ENCODE assay signal across 1 cellular context in the genomic region with DNA sequence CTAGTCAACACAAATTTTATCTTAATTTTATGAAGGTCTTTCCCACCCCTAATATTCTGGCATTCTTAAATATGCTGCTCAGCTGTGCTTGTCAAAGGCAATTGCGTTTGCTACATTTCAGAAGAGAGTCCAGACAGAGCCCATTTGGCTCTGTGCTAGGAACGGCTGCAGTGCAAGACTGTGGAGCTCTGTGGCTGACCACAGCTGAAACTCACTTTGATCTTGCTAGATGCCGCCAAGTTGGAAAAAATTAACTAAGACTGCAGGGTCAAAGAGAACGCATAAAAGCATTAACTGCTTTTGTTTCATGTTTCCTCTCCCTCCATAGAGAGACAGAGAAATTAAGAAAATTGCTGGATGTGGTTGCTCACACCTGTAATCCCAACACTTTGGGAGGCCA.
TF ChIP-seq lines count a peak whose summit lies in the region.

No MANE protein-coding gene starts in this region.

TF ChIP-seq in HepG2, 621 proteins besides CTCF, POLR2A, EP300 and RAD21 (continues in another document):
- TF ChIP-seq ZNF292 (CRISPR knock-in tag; IDR thresholded peaks at IDR 0.05; ENCODE audit: borderline replicate concordance, low read depth) (0 out of 2 replicates have a peak, but pooled peaks have one; percentile 38), ERF (CRISPR knock-in tag; IDR thresholded peaks at IDR 0.05) (no peak), IRX3 (CRISPR knock-in tag; IDR thresholded peaks at IDR 0.05; ENCODE audit: borderline replicate concordance, low read depth) (no peak), PAF1 (CRISPR knock-in tag; IDR thresholded peaks at IDR 0.05) (no peak), HNF4A (CRISPR knock-in tag; IDR thresholded peaks at IDR 0.05) (peak; percentile 30; the same call in 1 of the 2 replicates), TCF7 (IDR thresholded peaks at IDR 0.05; ENCODE audit: low read depth) (peak; percentile 90), ZNF878 (CRISPR knock-in tag; IDR thresholded peaks at IDR 0.05) (0 out of 2 replicates have a peak, but pooled peaks have one; percentile 9), ZNF331 (CRISPR knock-in tag; IDR thresholded peaks at IDR 0.05) (0 out of 2 replicates have a peak, but pooled peaks have one; percentile 32), NCOA2 (CRISPR knock-in tag; IDR thresholded peaks at IDR 0.05) (peak; percentile 36)
- TF ChIP-seq, protein P1, sequence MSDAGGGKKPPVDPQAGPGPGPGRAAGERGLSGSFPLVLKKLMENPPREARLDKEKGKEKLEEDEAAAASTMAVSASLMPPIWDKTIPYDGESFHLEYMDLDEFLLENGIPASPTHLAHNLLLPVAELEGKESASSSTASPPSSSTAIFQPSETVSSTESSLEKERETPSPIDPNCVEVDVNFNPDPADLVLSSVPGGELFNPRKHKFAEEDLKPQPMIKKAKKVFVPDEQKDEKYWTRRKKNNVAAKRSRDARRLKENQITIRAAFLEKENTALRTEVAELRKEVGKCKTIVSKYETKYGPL (CRISPR knock-in tag; IDR thresholded peaks at IDR 0.05) = no peak
- TF ChIP-seq, protein P2, sequence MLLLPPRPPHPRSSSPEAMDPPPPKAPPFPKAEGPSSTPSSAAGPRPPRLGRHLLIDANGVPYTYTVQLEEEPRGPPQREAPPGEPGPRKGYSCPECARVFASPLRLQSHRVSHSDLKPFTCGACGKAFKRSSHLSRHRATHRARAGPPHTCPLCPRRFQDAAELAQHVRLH (CRISPR knock-in tag; IDR thresholded peaks at IDR 0.05; ENCODE audit: borderline replicate concordance, low read depth) = no peak
- TF ChIP-seq, protein P3, sequence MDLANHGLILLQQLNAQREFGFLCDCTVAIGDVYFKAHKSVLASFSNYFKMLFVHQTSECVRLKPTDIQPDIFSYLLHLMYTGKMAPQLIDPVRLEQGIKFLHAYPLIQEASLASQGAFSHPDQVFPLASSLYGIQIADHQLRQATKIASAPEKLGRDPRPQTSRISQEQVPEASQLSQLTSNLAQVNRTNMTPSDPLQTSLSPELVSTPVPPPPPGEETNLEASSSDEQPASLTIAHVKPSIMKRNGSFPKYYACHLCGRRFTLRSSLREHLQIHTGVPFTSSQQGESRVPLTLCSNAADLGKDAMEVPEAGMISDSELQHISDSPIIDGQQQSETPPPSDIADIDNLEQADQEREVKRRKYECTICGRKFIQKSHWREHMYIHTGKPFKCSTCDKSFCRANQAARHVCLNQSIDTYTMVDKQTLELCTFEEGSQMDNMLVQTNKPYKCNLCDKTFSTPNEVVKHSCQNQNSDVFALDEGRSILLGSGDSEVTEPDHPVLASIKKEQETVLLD (CRISPR knock-in tag; IDR thresholded peaks at IDR 0.05; ENCODE audit: low read depth) = no peak
- TF ChIP-seq, protein P4, sequence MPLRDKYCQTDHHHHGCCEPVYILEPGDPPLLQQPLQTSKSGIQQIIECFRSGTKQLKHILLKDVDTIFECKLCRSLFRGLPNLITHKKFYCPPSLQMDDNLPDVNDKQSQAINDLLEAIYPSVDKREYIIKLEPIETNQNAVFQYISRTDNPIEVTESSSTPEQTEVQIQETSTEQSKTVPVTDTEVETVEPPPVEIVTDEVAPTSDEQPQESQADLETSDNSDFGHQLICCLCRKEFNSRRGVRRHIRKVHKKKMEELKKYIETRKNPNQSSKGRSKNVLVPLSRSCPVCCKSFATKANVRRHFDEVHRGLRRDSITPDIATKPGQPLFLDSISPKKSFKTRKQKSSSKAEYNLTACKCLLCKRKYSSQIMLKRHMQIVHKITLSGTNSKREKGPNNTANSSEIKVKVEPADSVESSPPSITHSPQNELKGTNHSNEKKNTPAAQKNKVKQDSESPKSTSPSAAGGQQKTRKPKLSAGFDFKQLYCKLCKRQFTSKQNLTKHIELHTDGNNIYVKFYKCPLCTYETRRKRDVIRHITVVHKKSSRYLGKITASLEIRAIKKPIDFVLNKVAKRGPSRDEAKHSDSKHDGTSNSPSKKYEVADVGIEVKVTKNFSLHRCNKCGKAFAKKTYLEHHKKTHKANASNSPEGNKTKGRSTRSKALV (CRISPR knock-in tag; IDR thresholded peaks at IDR 0.05) = 0 out of 2 replicates have a peak, but pooled peaks have one; percentile 7
- TF ChIP-seq, protein P5, sequence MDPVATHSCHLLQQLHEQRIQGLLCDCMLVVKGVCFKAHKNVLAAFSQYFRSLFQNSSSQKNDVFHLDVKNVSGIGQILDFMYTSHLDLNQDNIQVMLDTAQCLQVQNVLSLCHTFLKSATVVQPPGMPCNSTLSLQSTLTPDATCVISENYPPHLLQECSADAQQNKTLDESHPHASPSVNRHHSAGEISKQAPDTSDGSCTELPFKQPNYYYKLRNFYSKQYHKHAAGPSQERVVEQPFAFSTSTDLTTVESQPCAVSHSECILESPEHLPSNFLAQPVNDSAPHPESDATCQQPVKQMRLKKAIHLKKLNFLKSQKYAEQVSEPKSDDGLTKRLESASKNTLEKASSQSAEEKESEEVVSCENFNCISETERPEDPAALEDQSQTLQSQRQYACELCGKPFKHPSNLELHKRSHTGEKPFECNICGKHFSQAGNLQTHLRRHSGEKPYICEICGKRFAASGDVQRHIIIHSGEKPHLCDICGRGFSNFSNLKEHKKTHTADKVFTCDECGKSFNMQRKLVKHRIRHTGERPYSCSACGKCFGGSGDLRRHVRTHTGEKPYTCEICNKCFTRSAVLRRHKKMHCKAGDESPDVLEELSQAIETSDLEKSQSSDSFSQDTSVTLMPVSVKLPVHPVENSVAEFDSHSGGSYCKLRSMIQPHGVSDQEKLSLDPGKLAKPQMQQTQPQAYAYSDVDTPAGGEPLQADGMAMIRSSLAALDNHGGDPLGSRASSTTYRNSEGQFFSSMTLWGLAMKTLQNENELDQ (CRISPR knock-in tag; IDR thresholded peaks at IDR 0.05; ENCODE audit: borderline replicate concordance) = no peak
- TF ChIP-seq, protein P6, sequence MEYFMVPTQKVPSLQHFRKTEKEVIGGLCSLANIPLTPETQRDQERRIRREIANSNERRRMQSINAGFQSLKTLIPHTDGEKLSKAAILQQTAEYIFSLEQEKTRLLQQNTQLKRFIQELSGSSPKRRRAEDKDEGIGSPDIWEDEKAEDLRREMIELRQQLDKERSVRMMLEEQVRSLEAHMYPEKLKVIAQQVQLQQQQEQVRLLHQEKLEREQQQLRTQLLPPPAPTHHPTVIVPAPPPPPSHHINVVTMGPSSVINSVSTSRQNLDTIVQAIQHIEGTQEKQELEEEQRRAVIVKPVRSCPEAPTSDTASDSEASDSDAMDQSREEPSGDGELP (IDR thresholded peaks at IDR 0.05; ENCODE audit: borderline replicate concordance, low read depth) = peak; percentile 85
- TF ChIP-seq, protein P7, sequence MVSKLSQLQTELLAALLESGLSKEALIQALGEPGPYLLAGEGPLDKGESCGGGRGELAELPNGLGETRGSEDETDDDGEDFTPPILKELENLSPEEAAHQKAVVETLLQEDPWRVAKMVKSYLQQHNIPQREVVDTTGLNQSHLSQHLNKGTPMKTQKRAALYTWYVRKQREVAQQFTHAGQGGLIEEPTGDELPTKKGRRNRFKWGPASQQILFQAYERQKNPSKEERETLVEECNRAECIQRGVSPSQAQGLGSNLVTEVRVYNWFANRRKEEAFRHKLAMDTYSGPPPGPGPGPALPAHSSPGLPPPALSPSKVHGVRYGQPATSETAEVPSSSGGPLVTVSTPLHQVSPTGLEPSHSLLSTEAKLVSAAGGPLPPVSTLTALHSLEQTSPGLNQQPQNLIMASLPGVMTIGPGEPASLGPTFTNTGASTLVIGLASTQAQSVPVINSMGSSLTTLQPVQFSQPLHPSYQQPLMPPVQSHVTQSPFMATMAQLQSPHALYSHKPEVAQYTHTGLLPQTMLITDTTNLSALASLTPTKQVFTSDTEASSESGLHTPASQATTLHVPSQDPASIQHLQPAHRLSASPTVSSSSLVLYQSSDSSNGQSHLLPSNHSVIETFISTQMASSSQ (IDR thresholded peaks at IDR 0.05; ENCODE audit: low read depth) = peak; percentile 52; the same call in 1 of the 2 replicates
- TF ChIP-seq, protein P7 (CRISPR knock-in tag; IDR thresholded peaks at IDR 0.05; ENCODE audit: borderline replicate concordance) = peak; percentile 47; the same call in 1 of the 2 replicates
- TF ChIP-seq, protein P8, sequence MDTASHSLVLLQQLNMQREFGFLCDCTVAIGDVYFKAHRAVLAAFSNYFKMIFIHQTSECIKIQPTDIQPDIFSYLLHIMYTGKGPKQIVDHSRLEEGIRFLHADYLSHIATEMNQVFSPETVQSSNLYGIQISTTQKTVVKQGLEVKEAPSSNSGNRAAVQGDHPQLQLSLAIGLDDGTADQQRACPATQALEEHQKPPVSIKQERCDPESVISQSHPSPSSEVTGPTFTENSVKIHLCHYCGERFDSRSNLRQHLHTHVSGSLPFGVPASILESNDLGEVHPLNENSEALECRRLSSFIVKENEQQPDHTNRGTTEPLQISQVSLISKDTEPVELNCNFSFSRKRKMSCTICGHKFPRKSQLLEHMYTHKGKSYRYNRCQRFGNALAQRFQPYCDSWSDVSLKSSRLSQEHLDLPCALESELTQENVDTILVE (CRISPR knock-in tag; IDR thresholded peaks at IDR 0.05) = 0 out of 2 replicates have a peak, but pooled peaks have one; percentile 3
- TF ChIP-seq, protein P9, sequence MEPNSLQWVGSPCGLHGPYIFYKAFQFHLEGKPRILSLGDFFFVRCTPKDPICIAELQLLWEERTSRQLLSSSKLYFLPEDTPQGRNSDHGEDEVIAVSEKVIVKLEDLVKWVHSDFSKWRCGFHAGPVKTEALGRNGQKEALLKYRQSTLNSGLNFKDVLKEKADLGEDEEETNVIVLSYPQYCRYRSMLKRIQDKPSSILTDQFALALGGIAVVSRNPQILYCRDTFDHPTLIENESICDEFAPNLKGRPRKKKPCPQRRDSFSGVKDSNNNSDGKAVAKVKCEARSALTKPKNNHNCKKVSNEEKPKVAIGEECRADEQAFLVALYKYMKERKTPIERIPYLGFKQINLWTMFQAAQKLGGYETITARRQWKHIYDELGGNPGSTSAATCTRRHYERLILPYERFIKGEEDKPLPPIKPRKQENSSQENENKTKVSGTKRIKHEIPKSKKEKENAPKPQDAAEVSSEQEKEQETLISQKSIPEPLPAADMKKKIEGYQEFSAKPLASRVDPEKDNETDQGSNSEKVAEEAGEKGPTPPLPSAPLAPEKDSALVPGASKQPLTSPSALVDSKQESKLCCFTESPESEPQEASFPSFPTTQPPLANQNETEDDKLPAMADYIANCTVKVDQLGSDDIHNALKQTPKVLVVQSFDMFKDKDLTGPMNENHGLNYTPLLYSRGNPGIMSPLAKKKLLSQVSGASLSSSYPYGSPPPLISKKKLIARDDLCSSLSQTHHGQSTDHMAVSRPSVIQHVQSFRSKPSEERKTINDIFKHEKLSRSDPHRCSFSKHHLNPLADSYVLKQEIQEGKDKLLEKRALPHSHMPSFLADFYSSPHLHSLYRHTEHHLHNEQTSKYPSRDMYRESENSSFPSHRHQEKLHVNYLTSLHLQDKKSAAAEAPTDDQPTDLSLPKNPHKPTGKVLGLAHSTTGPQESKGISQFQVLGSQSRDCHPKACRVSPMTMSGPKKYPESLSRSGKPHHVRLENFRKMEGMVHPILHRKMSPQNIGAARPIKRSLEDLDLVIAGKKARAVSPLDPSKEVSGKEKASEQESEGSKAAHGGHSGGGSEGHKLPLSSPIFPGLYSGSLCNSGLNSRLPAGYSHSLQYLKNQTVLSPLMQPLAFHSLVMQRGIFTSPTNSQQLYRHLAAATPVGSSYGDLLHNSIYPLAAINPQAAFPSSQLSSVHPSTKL (CRISPR knock-in tag; IDR thresholded peaks at IDR 0.05) = peak; percentile 24; the same call in 1 of the 2 replicates
- TF ChIP-seq, protein P10, sequence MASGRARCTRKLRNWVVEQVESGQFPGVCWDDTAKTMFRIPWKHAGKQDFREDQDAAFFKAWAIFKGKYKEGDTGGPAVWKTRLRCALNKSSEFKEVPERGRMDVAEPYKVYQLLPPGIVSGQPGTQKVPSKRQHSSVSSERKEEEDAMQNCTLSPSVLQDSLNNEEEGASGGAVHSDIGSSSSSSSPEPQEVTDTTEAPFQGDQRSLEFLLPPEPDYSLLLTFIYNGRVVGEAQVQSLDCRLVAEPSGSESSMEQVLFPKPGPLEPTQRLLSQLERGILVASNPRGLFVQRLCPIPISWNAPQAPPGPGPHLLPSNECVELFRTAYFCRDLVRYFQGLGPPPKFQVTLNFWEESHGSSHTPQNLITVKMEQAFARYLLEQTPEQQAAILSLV (CRISPR knock-in tag; IDR thresholded peaks at IDR 0.05; ENCODE audit: borderline replicate concordance) = no peak
- TF ChIP-seq, protein P11, sequence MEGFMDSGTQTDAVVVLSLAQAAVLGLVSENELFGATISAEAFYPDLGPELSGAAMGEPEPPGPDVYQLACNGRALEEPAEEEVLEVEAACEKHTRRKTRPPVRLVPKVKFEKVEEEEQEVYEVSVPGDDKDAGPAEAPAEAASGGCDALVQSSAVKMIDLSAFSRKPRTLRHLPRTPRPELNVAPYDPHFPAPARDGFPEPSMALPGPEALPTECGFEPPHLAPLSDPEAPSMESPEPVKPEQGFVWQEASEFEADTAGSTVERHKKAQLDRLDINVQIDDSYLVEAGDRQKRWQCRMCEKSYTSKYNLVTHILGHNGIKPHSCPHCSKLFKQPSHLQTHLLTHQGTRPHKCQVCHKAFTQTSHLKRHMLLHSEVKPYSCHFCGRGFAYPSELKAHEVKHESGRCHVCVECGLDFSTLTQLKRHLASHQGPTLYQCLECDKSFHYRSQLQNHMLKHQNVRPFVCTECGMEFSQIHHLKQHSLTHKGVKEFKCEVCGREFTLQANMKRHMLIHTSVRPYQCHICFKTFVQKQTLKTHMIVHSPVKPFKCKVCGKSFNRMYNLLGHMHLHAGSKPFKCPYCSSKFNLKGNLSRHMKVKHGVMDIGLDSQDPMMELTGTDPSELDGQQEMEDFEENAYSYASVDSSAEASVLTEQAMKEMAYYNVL (CRISPR knock-in tag; IDR thresholded peaks at IDR 0.05; ENCODE audit: borderline replicate concordance) = no peak
- TF ChIP-seq, protein P12, sequence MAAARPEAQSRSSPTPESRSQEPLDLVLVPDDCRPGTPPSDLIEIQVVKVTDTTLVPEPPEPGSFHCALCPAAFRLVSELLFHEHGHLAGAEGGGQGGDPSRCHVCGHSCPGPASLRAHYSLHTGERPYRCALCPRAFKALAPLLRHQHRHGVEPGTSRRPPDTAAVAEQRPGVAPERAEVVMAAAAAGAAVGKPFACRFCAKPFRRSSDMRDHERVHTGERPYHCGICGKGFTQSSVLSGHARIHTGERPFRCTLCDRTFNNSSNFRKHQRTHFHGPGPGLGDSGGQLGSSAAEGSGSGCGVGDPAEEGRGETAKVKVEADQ (CRISPR knock-in tag; IDR thresholded peaks at IDR 0.05; ENCODE audit: borderline replicate concordance) = no peak
